In genomic region chr1:71043061-71043460, GRCh38 we compare ENCODE assay signal across 1 cellular context.
TF ChIP-seq lines count a peak whose summit lies in the region.

No MANE protein-coding gene starts in this region.

TF ChIP-seq in K562, 482 proteins besides CTCF, POLR2A, EP300 and RAD21 (continued from another document):
- TF ChIP-seq, protein P1, sequence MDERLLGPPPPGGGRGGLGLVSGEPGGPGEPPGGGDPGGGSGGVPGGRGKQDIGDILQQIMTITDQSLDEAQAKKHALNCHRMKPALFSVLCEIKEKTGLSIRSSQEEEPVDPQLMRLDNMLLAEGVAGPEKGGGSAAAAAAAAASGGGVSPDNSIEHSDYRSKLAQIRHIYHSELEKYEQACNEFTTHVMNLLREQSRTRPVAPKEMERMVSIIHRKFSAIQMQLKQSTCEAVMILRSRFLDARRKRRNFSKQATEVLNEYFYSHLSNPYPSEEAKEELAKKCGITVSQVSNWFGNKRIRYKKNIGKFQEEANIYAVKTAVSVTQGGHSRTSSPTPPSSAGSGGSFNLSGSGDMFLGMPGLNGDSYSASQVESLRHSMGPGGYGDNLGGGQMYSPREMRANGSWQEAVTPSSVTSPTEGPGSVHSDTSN (CRISPR knock-in tag; IDR thresholded peaks at IDR 0.05; ENCODE audit: low read depth), result no peak
- TF ChIP-seq, protein P1 (tag; conservative IDR thresholded peaks at IDR 0.05; ENCODE audit: low read depth), result peak; percentile 77
- TF ChIP-seq CEBPG (CRISPR knock-in tag; IDR thresholded peaks at IDR 0.05) (0 out of 2 replicates have a peak, but pooled peaks have one; percentile 13), CEBPG (tag; conservative IDR thresholded peaks at IDR 0.05 in 1 of 2, IDR thresholded peaks at IDR 0.05 in 1 of 2) (peak; percentile 35 to 76; a peak in 2 of 4 replicates), ZBTB33 (CRISPR knock-in tag; IDR thresholded peaks at IDR 0.05) (no peak), MEIS2 (IDR thresholded peaks at IDR 0.05; ENCODE audit: partially characterized antibody) (peak; percentile 85), NCOR1 (IDR thresholded peaks at IDR 0.05) (no peak), ATF3 (IDR thresholded peaks at IDR 0.05) (peak; percentile 42; the same call in 1 of the 2 replicates), ATF3 (CRISPR knock-in tag; conservative IDR thresholded peaks at IDR 0.05) (no peak), CEBPB (tag; IDR thresholded peaks at IDR 0.05) (peak; percentile 69; the same call in 1 of the 2 replicates)
- TF ChIP-seq, protein P2, sequence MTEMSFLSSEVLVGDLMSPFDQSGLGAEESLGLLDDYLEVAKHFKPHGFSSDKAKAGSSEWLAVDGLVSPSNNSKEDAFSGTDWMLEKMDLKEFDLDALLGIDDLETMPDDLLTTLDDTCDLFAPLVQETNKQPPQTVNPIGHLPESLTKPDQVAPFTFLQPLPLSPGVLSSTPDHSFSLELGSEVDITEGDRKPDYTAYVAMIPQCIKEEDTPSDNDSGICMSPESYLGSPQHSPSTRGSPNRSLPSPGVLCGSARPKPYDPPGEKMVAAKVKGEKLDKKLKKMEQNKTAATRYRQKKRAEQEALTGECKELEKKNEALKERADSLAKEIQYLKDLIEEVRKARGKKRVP (CRISPR knock-in tag; IDR thresholded peaks at IDR 0.05), result 0 out of 2 replicates have a peak, but pooled peaks have one; percentile 22
TF ChIP-seq in K562: peak in this region for 7.
